In genomic region chr2:217901826-217902225, GRCh38 we compare ENCODE assay signal across 10 cellular contexts.
DNase-seq lines count a peak whose midpoint lies in the region; ATAC-seq and TF ChIP-seq lines count a peak whose summit lies in the region.
"Had no signal": no experiment of that assay in that cellular context is flagged by ENCODE, and none has a peak within 500 bp of the region (broad histone marks: within the 10 kb centered on the region; RNA-seq: fewer than 3 reads in every experiment).

No MANE protein-coding gene starts in this region.

- no peaks in the 10 kb centered on the region for H3K36me3 Mint-ChIP-seq in activated T-helper 17 cell treated with anti-CD3 and anti-CD28 coated beads, Interleukin-2, amount 50 U/mL, for 72 hours (ENCODE audit: low read depth)

- peaks cover 0 to 65% of the 10 kb centered on the region in 2 donors for H3K36me3 ChIP-seq in gastroesophageal sphincter
- H3K36me3 ChIP-seq in psoas muscle (ENCODE audit: insufficient read depth in 1 of 2, low read depth in 1 of 2), result peaks cover 0 to 26% of the 10 kb centered on the region in 2 donors
- H3K36me3 ChIP-seq in WERI-Rb-1, result no peaks in the 10 kb centered on the region

- no peak for TF ChIP-seq POLR2A in gastroesophageal sphincter (IDR thresholded peaks at IDR 0.05)

- no peak for TF ChIP-seq EP300 in gastroesophageal sphincter (IDR thresholded peaks at IDR 0.05)

- peak overlapping the region; percentile 33 for H3K27ac Mint-ChIP-seq in activated T-helper 17 cell treated with anti-CD3 and anti-CD28 coated beads, Interleukin-2, amount 50 U/mL, for 72 hours

- H3K27ac ChIP-seq in gastroesophageal sphincter (peak overlapping the region; percentile 97 to 99 (median 97)), psoas muscle (peak overlapping the region; percentile 89), WERI-Rb-1 (no peak overlapping the region)

- no peaks in the 10 kb centered on the region for H3K9me3 Mint-ChIP-seq in activated T-helper 17 cell treated with anti-CD3 and anti-CD28 coated beads, Interleukin-2, amount 50 U/mL, for 72 hours

- 0% methylated on average over 1 of the region's 5 CpGs; no CpG with 5 or more reads in 1 of the 2 donors for whole genome bisulfite sequencing in gastroesophageal sphincter (ENCODE audit: low coverage in 1 of 2), 2 donors
- WGBS in psoas muscle, 3 donors, result 35 to 42% (median 40%) methylated on average over 5 of the region's 5 CpGs

- intact Hi-C loops in psoas muscle (cut with DNase I) (no loop called here), head of caudate nucleus (cut with DNase I) (no loop called here)

- no peak for TF ChIP-seq CTCF in gastroesophageal sphincter (IDR thresholded peaks at IDR 0.05)
- no peak for TF ChIP-seq CTCF in psoas muscle (IDR thresholded peaks at IDR 0.05)
- no peak for TF ChIP-seq CTCF in WERI-Rb-1 (IDR thresholded peaks at IDR 0.05; ENCODE audit: low read depth, low read length)

- H3K9me3 ChIP-seq in gastroesophageal sphincter, result no peaks in the 10 kb centered on the region
- H3K9me3 ChIP-seq in psoas muscle, result no peaks in the 10 kb centered on the region
- no peaks in the 10 kb centered on the region for H3K9me3 ChIP-seq in WERI-Rb-1 (ENCODE audit: severe bottlenecking)

- peak overlapping the region; percentile 54 for H3K4me3 Mint-ChIP-seq in activated T-helper 17 cell treated with anti-CD3 and anti-CD28 coated beads, Interleukin-2, amount 50 U/mL, for 72 hours

- peaks cover 18% of the 10 kb centered on the region for H3K27me3 Mint-ChIP-seq in activated T-helper 17 cell treated with anti-CD3 and anti-CD28 coated beads, Interleukin-2, amount 50 U/mL, for 72 hours

- H3K4me1 Mint-ChIP-seq in activated T-helper 17 cell treated with anti-CD3 and anti-CD28 coated beads, Interleukin-2, amount 50 U/mL, for 72 hours, result no peaks in the 10 kb centered on the region

- ATAC-seq in activated T-helper 17 cell treated with anti-CD3 and anti-CD28 coated beads, Interleukin-2, amount 50 U/mL, for 72 hours (replicated peaks), result peak; percentile 59
- ATAC-seq in gastroesophageal sphincter, result peak; percentile 13
- ATAC-seq in psoas muscle, result peak; percentile 5 to 23 (median 6)
- ATAC-seq in GM18909 (IDR thresholded peaks at IDR 0.05; ENCODE audit: poor library complexity, unreplicated experiment), result no peak
- no peak for ATAC-seq in GM19397 (IDR thresholded peaks at IDR 0.05; ENCODE audit: unreplicated experiment)
- ATAC-seq: activated CD4-positive, CD25-positive, alpha-beta regulatory T cell treated with anti-CD3 and anti-CD28 coated beads, Interleukin-2, amount 50 U/mL, for 24 hours had no signal

- DNase-seq in AG20443 (ENCODE audit: low spot score), result peak; percentile 83
- peak; percentile 55 to 72 for DNase-seq in psoas muscle
- no peak for DNase-seq in WERI-Rb-1
- DNase-seq in head of caudate nucleus, result no peak
- DNase-seq: KBM-7 had no signal

- H3K27me3 ChIP-seq in gastroesophageal sphincter, result no peaks in the 10 kb centered on the region
- H3K27me3 ChIP-seq in psoas muscle (ENCODE audit: insufficient read depth in 3 of 3, low read length in 2 of 3), result no peaks in the 10 kb centered on the region
- no peaks in the 10 kb centered on the region for H3K27me3 ChIP-seq in WERI-Rb-1 (ENCODE audit: insufficient read depth, low read depth, severe bottlenecking)

- peaks cover 36 to 100% (median 84%) of the 10 kb centered on the region in 3 donors for H3K4me1 ChIP-seq in gastroesophageal sphincter
- peaks cover 97% of the 10 kb centered on the region for H3K4me1 ChIP-seq in psoas muscle

- H3K4me3 ChIP-seq in gastroesophageal sphincter (peak overlapping the region in 1 of 2 donors; percentile 28), psoas muscle (peak overlapping the region; percentile 15), WERI-Rb-1 (ENCODE audit: low read depth, low read length) (no peak overlapping the region)

Comparison
In these comparisons a context has a peak if more than half of its experiments do, and no peak if none do; other contexts are left out.
1. DNase-seq: peak in AG20443 (single experiment) and psoas muscle (2 of 2); none in WERI-Rb-1 (single experiment) and head of caudate nucleus (0 of 42).
2. ATAC-seq: peak in activated T-helper 17 cell treated with anti-CD3 and anti-CD28 coated beads, Interleukin-2, amount 50 U/mL, for 72 hours (single experiment), gastroesophageal sphincter (single experiment) and psoas muscle (4 of 4); none in GM18909 (single experiment) and GM19397 (single experiment).